1 cellular context compared by ENCODE assay signal in the genomic region with DNA sequence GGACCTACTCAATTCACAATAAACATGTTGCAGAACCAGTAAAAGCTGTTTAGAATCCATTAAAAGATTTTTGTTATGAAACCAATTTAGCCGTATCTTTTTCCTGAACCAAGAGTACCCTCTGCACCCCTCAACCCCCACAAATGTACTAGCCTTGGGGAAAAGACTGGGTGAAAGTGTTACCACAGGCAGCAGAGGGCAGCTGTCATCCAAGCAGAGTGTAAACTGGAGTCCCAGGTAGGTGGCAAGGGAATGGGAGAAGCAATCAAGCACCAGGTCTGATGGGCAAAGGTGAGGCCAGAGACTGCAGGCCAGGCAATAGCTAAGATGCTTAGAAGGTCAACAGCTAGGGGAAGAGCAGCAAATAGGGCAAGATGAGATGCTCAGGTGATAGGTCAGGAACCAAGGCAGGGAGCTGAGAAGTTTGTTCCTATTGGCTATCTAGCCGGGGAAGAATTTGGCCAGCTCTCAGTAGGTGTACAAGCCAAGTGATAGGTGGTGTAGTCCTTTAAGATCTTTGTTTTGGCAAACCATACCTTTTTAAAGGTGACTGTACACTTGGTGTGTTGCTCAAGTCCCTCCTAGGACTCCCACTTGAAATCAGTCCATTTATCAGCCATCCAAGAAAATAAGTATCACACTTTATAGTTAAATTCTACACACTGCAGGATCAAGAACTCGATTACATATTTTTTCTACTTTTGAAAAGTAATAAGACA.
TF ChIP-seq lines count a peak whose summit lies in the region.

No MANE protein-coding gene starts in this region.

TF ChIP-seq in GM23338, 12 proteins besides CTCF, POLR2A, EP300 and RAD21 (continued from another document):
- TF ChIP-seq, protein P1, sequence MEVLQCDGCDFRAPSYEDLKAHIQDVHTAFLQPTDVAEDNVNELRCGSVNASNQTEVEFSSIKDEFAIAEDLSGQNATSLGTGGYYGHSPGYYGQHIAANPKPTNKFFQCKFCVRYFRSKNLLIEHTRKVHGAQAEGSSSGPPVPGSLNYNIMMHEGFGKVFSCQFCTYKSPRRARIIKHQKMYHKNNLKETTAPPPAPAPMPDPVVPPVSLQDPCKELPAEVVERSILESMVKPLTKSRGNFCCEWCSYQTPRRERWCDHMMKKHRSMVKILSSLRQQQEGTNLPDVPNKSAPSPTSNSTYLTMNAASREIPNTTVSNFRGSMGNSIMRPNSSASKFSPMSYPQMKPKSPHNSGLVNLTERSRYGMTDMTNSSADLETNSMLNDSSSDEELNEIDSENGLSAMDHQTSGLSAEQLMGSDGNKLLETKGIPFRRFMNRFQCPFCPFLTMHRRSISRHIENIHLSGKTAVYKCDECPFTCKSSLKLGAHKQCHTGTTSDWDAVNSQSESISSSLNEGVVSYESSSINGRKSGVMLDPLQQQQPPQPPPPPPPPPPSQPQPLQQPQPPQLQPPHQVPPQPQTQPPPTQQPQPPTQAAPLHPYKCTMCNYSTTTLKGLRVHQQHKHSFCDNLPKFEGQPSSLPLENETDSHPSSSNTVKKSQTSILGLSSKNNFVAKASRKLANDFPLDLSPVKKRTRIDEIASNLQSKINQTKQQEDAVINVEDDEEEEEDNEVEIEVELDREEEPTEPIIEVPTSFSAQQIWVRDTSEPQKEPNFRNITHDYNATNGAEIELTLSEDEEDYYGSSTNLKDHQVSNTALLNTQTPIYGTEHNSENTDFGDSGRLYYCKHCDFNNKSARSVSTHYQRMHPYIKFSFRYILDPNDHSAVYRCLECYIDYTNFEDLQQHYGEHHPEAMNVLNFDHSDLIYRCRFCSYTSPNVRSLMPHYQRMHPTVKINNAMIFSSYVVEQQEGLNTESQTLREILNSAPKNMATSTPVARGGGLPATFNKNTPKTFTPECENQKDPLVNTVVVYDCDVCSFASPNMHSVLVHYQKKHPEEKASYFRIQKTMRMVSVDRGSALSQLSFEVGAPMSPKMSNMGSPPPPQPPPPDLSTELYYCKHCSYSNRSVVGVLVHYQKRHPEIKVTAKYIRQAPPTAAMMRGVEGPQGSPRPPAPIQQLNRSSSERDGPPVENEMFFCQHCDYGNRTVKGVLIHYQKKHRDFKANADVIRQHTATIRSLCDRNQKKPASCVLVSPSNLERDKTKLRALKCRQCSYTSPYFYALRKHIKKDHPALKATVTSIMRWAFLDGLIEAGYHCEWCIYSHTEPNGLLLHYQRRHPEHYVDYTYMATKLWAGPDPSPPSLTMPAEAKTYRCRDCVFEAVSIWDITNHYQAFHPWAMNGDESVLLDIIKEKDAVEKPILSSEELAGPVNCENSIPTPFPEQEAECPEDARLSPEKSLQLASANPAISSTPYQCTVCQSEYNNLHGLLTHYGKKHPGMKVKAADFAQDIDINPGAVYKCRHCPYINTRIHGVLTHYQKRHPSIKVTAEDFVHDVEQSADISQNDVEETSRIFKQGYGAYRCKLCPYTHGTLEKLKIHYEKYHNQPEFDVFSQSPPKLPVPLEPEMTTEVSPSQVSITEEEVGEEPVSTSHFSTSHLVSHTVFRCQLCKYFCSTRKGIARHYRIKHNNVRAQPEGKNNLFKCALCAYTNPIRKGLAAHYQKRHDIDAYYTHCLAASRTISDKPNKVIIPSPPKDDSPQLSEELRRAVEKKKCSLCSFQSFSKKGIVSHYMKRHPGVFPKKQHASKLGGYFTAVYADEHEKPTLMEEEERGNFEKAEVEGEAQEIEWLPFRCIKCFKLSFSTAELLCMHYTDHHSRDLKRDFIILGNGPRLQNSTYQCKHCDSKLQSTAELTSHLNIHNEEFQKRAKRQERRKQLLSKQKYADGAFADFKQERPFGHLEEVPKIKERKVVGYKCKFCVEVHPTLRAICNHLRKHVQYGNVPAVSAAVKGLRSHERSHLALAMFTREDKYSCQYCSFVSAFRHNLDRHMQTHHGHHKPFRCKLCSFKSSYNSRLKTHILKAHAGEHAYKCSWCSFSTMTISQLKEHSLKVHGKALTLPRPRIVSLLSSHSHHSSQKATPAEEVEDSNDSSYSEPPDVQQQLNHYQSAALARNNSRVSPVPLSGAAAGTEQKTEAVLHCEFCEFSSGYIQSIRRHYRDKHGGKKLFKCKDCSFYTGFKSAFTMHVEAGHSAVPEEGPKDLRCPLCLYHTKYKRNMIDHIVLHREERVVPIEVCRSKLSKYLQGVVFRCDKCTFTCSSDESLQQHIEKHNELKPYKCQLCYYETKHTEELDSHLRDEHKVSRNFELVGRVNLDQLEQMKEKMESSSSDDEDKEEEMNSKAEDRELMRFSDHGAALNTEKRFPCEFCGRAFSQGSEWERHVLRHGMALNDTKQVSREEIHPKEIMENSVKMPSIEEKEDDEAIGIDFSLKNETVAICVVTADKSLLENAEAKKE (CRISPR knock-in tag; IDR thresholded peaks at IDR 0.05): no peak
- no peak for TF ChIP-seq ZNF331 (CRISPR knock-in tag; IDR thresholded peaks at IDR 0.05; ENCODE audit: low read depth)
